Comparison of ENCODE assay signal across 26 cellular contexts in the genomic region with DNA sequence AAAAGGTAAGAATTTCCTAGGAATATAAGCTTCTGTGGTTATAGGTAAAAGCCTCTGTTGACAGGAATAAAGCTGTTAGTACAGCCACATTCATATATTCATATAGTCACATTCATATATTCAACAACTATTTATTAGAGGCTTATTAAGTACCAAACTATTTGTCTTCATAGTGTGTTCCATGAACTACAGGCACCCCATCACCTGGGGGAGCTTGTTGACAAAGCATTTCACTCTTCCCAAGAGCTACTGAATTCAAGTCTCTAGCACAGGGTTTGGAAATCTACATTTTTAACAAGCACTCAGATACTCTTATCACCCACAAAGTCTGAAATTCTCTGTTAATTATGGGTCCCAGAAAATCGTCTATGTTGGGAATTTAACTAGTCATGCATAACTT.
A peak's percentile ranks its signal among the peaks of the same experiment; 100 is the strongest.
DNase-seq lines count a peak whose midpoint lies in the region; ATAC-seq, FAIRE-seq and TF ChIP-seq lines count a peak whose summit lies in the region.
"Had no signal": no experiment of that assay in that cellular context is flagged by ENCODE, and none has a peak within 500 bp of the region (broad histone marks: within the 10 kb centered on the region; RNA-seq: fewer than 3 reads in every experiment).

No MANE protein-coding gene starts in this region.

- RAD21 ChIA-PET in GM12878 (lab: Charles Lee; ENCODE audit: unreplicated experiment): interaction anchor here (0.6 kb wide), 1 partner anchor 79 kb away, joined by 3 read pairs; no protein-coding TSS in a partner anchor

- POLR2A ChIA-PET in GM12878 (lab: Charles Lee) (no interaction called here), Caco-2 (lab: Charles Lee) (no interaction called here)

- H3K36me3 ChIP-seq in GM12878 (ENCODE audit: control insufficient read depth in 2 of 2, insufficient read depth in 2 of 2, low read length in 1 of 2) (no peaks in the 10 kb centered on the region), lower lobe of right lung (no peaks in the 10 kb centered on the region), neuronal stem cell (replicated peaks in 1 of 2; ENCODE audit: control insufficient read depth in 2 of 2, insufficient read depth in 2 of 2, low read length in 2 of 2) (no peaks in the 10 kb centered on the region), Caco-2 (ENCODE audit: control insufficient read depth, insufficient read depth, low read length) (no peaks in the 10 kb centered on the region)
- H3K36me3 ChIP-seq: heart left ventricle, left ventricle myocardium inferior, prostate gland had no signal

- BruUV-seq in GM12878 (replicated peaks; lab: Mats Ljungman, UMichigan) (no TSS peak), Caco-2 (replicated peaks; lab: Mats Ljungman, UMichigan) (no TSS peak)

- DNase-seq in GM12865 (ENCODE audit: low read depth): peak; percentile 20
- DNase-seq in LHCN-M2 (ENCODE audit: low read depth): peak; percentile 66
- DNase-seq in GM12878 (ENCODE audit: low read depth, low spot score): no peak
- DNase-seq in lower lobe of right lung: peak; percentile 35
- DNase-seq in neuronal stem cell (ENCODE audit: low spot score): no peak
- DNase-seq in Caco-2: no peak
- DNase-seq in GM12891 (ENCODE audit: insufficient read length, low spot score): no peak
- DNase-seq: activated CD4-positive, alpha-beta T cell treated with anti-CD3 and anti-CD28 coated beads, Interleukin-2, amount 10 ng/mL, durations not matched to agents 24 days and 14 days; activated naive CD4-positive, alpha-beta T cell treated with anti-CD3 and anti-CD28 coated beads, Interleukin-2, amount 50 U/mL, for 16 hours; anterior cingulate cortex; caudate nucleus; dermis blood vessel endothelial cell; GOT3; heart left ventricle; left ventricle myocardium inferior; MV-4-11; NCI-H1930; NCI-H446 treated with DMSO at 0.1 percent for 48 hours; NK-92 treated with Interleukin-12 subunit alpha and Interleukin-12 subunit beta, amount 100 ng/mL, for 24 hours; stimulated activated CD4-positive, alpha-beta T cell treated with anti-CD3 and anti-CD28 coated beads, Interleukin-1b, Interleukin-23, amount 100 ng/mL, for 48 hours; T-helper 17 cell; testis had no signal

- no peak overlapping the region for H2BK12ac ChIP-seq in neuronal stem cell (ENCODE audit: low read length)

- peaks cover 9% of the 10 kb centered on the region for H3K9me3 Mint-ChIP-seq in Caco-2 (ENCODE audit: unreplicated experiment)
- H3K9me3 Mint-ChIP-seq: activated CD4-positive, alpha-beta T cell treated with anti-CD3 and anti-CD28 coated beads, Interleukin-2, amount 10 ng/mL, durations not matched to agents 24 days and 14 days had no signal

- H4K8ac ChIP-seq in neuronal stem cell (ENCODE audit: low read depth, low read length): no peak overlapping the region

- TF ChIP-seq EP300 in GM12878 (IDR thresholded peaks at IDR 0.05; ENCODE audit: borderline replicate concordance in 1 of 2, control insufficient read depth in 1 of 2, low read depth in 2 of 2, low read length in 2 of 2): no peak

- H3K18ac ChIP-seq in neuronal stem cell (ENCODE audit: low read length): no peak overlapping the region

- FAIRE-seq in GM12878 (lab: Jason Lieb, UNC) (no peak), GM12891 (lab: Jason Lieb, UNC) (no peak)

- TF ChIP-seq POLR2A in GM12878 (IDR thresholded peaks at IDR 0.05; ENCODE audit: low read depth, low read length): no peak
- no peak for TF ChIP-seq POLR2A in GM12891 (IDR thresholded peaks at IDR 0.05; ENCODE audit: low read depth, low read length)

- H3K23ac ChIP-seq in neuronal stem cell (ENCODE audit: low read depth, low read length, poor library complexity): no peak overlapping the region

- intact Hi-C loops in GM12878 (cut with micrococcal nuclease; ENCODE audit: unreplicated experiment): loop anchor here (1.0 kb wide), 1 partner anchor 81 kb away; no protein-coding TSS in a partner anchor
- intact Hi-C loops in lower lobe of right lung (cut with DNase I): no loop called here
- intact Hi-C loops in Caco-2 (cut with micrococcal nuclease; ENCODE audit: unreplicated experiment): no loop called here

- TF ChIP-seq RAD21 in GM12878 (IDR thresholded peaks at IDR 0.05; ENCODE audit: insufficient read depth, low read depth, low read length): peak; percentile 45

- H3K4me2 ChIP-seq in GM12878 (ENCODE audit: control insufficient read depth, insufficient read depth) (no peak overlapping the region), neuronal stem cell (ENCODE audit: insufficient read depth, low read length, poor library complexity, severe bottlenecking) (no peak overlapping the region)

- H3K14ac ChIP-seq in neuronal stem cell (ENCODE audit: low read length): no peak overlapping the region

- no peak overlapping the region for H3K4me3 Mint-ChIP-seq in Caco-2 (ENCODE audit: unreplicated experiment)
- H3K4me3 Mint-ChIP-seq: activated CD4-positive, alpha-beta T cell treated with anti-CD3 and anti-CD28 coated beads, Interleukin-2, amount 10 ng/mL, durations not matched to agents 24 days and 14 days; T-helper 17 cell had no signal

- H3K4me3 ChIP-seq in GM12865 (ENCODE audit: low read depth, low read length) (no peak overlapping the region), GM12878 (no peak overlapping the region), lower lobe of right lung (no peak overlapping the region), neuronal stem cell (ENCODE audit: low read length in 2 of 2) (no peak overlapping the region), Caco-2 (ENCODE audit: low read depth, low read length) (no peak overlapping the region)
- H3K4me3 ChIP-seq: heart left ventricle, left ventricle myocardium inferior, prostate gland, SK-N-MC, testis had no signal

- H2AK5ac ChIP-seq in neuronal stem cell (ENCODE audit: low read depth, low read length): no peak overlapping the region

- H4K20me1 ChIP-seq in GM12878 (ENCODE audit: control insufficient read depth, insufficient read depth): no peaks in the 10 kb centered on the region

- no peaks in the 10 kb centered on the region for H3K9me3 ChIP-seq in GM12878 (replicated peaks; ENCODE audit: control insufficient read depth, insufficient read depth, low read length)
- H3K9me3 ChIP-seq in lower lobe of right lung: no peaks in the 10 kb centered on the region
- no peaks in the 10 kb centered on the region for H3K9me3 ChIP-seq in neuronal stem cell (replicated peaks in 1 of 2; ENCODE audit: control insufficient read depth in 2 of 2, insufficient read depth in 1 of 2, low read depth in 1 of 2, low read length in 2 of 2)
- peaks cover 4% of the 10 kb centered on the region; the same call in 1 of the 2 replicates for H3K9me3 ChIP-seq in Caco-2
- H3K9me3 ChIP-seq: heart left ventricle, left ventricle myocardium inferior, prostate gland, testis had no signal

- 4% methylated on average over 1 of the region's 1 CpG for WGBS in GM12878 (ENCODE audit: insufficient coverage, insufficient replicate concordance, low lambda C conversion rate, missing lambda C conversion rate)
- WGBS in neuronal stem cell (ENCODE audit: extremely low coverage in 2 of 2, insufficient read length in 2 of 2, insufficient replicate concordance in 1 of 2), 2 donors: no CpG with 5 or more reads among the region's 1 CpG

- H3K4me1 Mint-ChIP-seq in Caco-2 (ENCODE audit: low read depth, unreplicated experiment): peaks cover 6% of the 10 kb centered on the region
- H3K4me1 Mint-ChIP-seq: activated CD4-positive, alpha-beta T cell treated with anti-CD3 and anti-CD28 coated beads, Interleukin-2, amount 10 ng/mL, durations not matched to agents 24 days and 14 days; T-helper 17 cell had no signal

- H3K4me1 ChIP-seq in GM12878 (ENCODE audit: control insufficient read depth, insufficient read depth, low read length): no peaks in the 10 kb centered on the region
- H3K4me1 ChIP-seq in lower lobe of right lung: peaks cover 16% of the 10 kb centered on the region
- H3K4me1 ChIP-seq in neuronal stem cell (ENCODE audit: control insufficient read depth in 2 of 2, insufficient read depth in 1 of 2, low read depth in 1 of 2, low read length in 2 of 2): peaks cover 0 to 2% of the 10 kb centered on the region in 2 donors
- H3K4me1 ChIP-seq in Caco-2: peaks cover 3% of the 10 kb centered on the region; the same call in 1 of the 2 replicates
- H3K4me1 ChIP-seq: prostate gland, testis had no signal

- no peak overlapping the region for H3K4ac ChIP-seq in neuronal stem cell (ENCODE audit: low read length)

- H3K27ac ChIP-seq in GM12878 (ENCODE audit: control insufficient read depth, insufficient read depth) (no peak overlapping the region), lower lobe of right lung (no peak overlapping the region), neuronal stem cell (replicated peaks; ENCODE audit: low read length) (no peak overlapping the region)
- H3K27ac ChIP-seq: heart left ventricle, HL-60, left ventricle myocardium inferior, prostate gland, SK-N-MC, testis had no signal

- ATAC-seq in GM12878 (peak; percentile 63), lower lobe of right lung (peak; percentile 47 to 75), GM21360 (IDR thresholded peaks at IDR 0.05; ENCODE audit: unreplicated experiment) (no peak)
- ATAC-seq: heart left ventricle, T-helper 17 cell had no signal

- no peak overlapping the region for H2BK120ac ChIP-seq in neuronal stem cell (ENCODE audit: low read depth, low read length)

- H3K27me3 ChIP-seq in GM12878 (replicated peaks in 1 of 2; ENCODE audit: control insufficient read depth in 2 of 2, insufficient read depth in 2 of 2, low read length in 1 of 2) (no peaks in the 10 kb centered on the region), lower lobe of right lung (ENCODE audit: low read depth) (no peaks in the 10 kb centered on the region), neuronal stem cell (ENCODE audit: control insufficient read depth in 3 of 3, insufficient read depth in 3 of 3, low read depth in 1 of 3, low read length in 3 of 3) (no peaks in the 10 kb centered on the region), Caco-2 (replicated peaks; ENCODE audit: control insufficient read depth, insufficient read depth, low read length) (no peaks in the 10 kb centered on the region)
- H3K27me3 ChIP-seq: heart left ventricle, testis had no signal

- CTCF ChIA-PET in GM12878 (lab: Yijun Ruan, JAX): interaction anchor here (0.8 to 1.0 kb wide), 2 partner anchors 80 to 82 kb away, joined by 3 to 5 read pairs; no protein-coding TSS in a partner anchor
- CTCF ChIA-PET in Caco-2 (lab: Charles Lee): no interaction called here

- no peak overlapping the region for H2BK5ac ChIP-seq in neuronal stem cell (ENCODE audit: low read length)

- H3K9ac ChIP-seq in GM12878 (ENCODE audit: control insufficient read depth, insufficient read depth, low read length) (no peak overlapping the region), neuronal stem cell (ENCODE audit: low read depth, low read length, poor library complexity) (no peak overlapping the region)

- no peak overlapping the region for H2BK15ac ChIP-seq in neuronal stem cell (ENCODE audit: low read length)

- TF ChIP-seq CTCF in GM12865 (IDR thresholded peaks at IDR 0.05; ENCODE audit: insufficient read depth, low read depth, low read length, missing control alignments): peak; percentile 3
- TF ChIP-seq CTCF in GM12878 (IDR thresholded peaks at IDR 0.05 in 2 of 3, conservative IDR thresholded peaks at IDR 0.05 in 1 of 3; ENCODE audit: control insufficient read depth in 2 of 3, extremely low read depth in 1 of 3, insufficient read depth in 1 of 3, low read depth in 3 of 3, low read length in 3 of 3): peak in 1 of 3 experiments; percentile 20; a peak in 2 of 6 replicates
- TF ChIP-seq CTCF in lower lobe of right lung (IDR thresholded peaks at IDR 0.05): peak; percentile 21
- TF ChIP-seq CTCF in Caco-2 (IDR thresholded peaks at IDR 0.05; ENCODE audit: insufficient read depth in 1 of 2, low read depth in 1 of 2, low read length in 1 of 2, severe bottlenecking in 1 of 2, unreplicated experiment in 1 of 2): no peak

- no peaks in the 10 kb centered on the region for H3K79me2 ChIP-seq in GM12878 (ENCODE audit: control insufficient read depth, insufficient read depth, low read length)

- no peaks in the 10 kb centered on the region for H3K79me1 ChIP-seq in neuronal stem cell (ENCODE audit: low read depth, low read length)

- no peaks in the 10 kb centered on the region for H3K27me3 Mint-ChIP-seq in Caco-2 (ENCODE audit: insufficient read depth, unreplicated experiment)
- H3K27me3 Mint-ChIP-seq: T-helper 17 cell had no signal

- H2AFZ ChIP-seq in GM12878 (ENCODE audit: control insufficient read depth, low read depth, low read length) (no peak overlapping the region), neuronal stem cell (ENCODE audit: low read length) (no peak overlapping the region)

- SMC1A ChIA-PET in GM12878 (lab: Charles Lee; ENCODE audit: uncharacterized antibody, unreplicated experiment): interaction anchor here (0.7 to 1.2 kb wide), 3 partner anchors 17 to 657 kb away, joined by 3 read pairs; no protein-coding TSS in a partner anchor

- H3K36me3 Mint-ChIP-seq in Caco-2 (ENCODE audit: insufficient read depth, unreplicated experiment): no peaks in the 10 kb centered on the region

- no peak overlapping the region for H3K27ac Mint-ChIP-seq in Caco-2 (ENCODE audit: unreplicated experiment)
- H3K27ac Mint-ChIP-seq: activated CD4-positive, alpha-beta T cell treated with anti-CD3 and anti-CD28 coated beads, Interleukin-2, amount 10 ng/mL, durations not matched to agents 24 days and 14 days; T-helper 17 cell had no signal

- H4K91ac ChIP-seq in neuronal stem cell (ENCODE audit: low read depth, low read length, poor library complexity): no peak overlapping the region

- in situ Hi-C loops in GM12878 (cut with MboI): no loop called here

Comparison
In these comparisons a context has a peak if more than half of its experiments do, and no peak if none do; other contexts are left out.
1. DNase-seq: peak in GM12865 (single experiment), LHCN-M2 (single experiment) and lower lobe of right lung (single experiment); none in GM12878 (single experiment), neuronal stem cell (single experiment), Caco-2 (0 of 2) and GM12891 (single experiment).
2. CTCF ChIP-seq: peak in GM12865 (single experiment) and lower lobe of right lung (single experiment); none in Caco-2 (0 of 2).